Comparison of ENCODE assay signal across 1 cellular context in genomic region chr4:53436251-53436650, GRCh38.
TF ChIP-seq lines count a peak whose summit lies in the region.

No MANE protein-coding gene starts in this region.

TF ChIP-seq in SK-N-SH treated with all-trans-retinoic acid at 6 μM for 48 hours, 23 proteins besides CTCF, POLR2A, EP300 and RAD21 (continued from another document):
- TF ChIP-seq, protein P1, sequence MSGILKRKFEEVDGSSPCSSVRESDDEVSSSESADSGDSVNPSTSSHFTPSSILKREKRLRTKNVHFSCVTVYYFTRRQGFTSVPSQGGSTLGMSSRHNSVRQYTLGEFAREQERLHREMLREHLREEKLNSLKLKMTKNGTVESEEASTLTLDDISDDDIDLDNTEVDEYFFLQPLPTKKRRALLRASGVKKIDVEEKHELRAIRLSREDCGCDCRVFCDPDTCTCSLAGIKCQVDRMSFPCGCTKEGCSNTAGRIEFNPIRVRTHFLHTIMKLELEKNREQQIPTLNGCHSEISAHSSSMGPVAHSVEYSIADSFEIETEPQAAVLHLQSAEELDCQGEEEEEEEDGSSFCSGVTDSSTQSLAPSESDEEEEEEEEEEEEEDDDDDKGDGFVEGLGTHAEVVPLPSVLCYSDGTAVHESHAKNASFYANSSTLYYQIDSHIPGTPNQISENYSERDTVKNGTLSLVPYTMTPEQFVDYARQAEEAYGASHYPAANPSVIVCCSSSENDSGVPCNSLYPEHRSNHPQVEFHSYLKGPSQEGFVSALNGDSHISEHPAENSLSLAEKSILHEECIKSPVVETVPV (CRISPR knock-in tag; IDR thresholded peaks at IDR 0.05), result no peak
- no peak for TF ChIP-seq ESRRG (CRISPR knock-in tag; IDR thresholded peaks at IDR 0.05)
- no peak for TF ChIP-seq ARNTL (CRISPR knock-in tag; IDR thresholded peaks at IDR 0.05; ENCODE audit: borderline replicate concordance, low read depth)
- no peak for TF ChIP-seq BACH2 (CRISPR knock-in tag; IDR thresholded peaks at IDR 0.05; ENCODE audit: borderline replicate concordance)
- TF ChIP-seq, protein P2, sequence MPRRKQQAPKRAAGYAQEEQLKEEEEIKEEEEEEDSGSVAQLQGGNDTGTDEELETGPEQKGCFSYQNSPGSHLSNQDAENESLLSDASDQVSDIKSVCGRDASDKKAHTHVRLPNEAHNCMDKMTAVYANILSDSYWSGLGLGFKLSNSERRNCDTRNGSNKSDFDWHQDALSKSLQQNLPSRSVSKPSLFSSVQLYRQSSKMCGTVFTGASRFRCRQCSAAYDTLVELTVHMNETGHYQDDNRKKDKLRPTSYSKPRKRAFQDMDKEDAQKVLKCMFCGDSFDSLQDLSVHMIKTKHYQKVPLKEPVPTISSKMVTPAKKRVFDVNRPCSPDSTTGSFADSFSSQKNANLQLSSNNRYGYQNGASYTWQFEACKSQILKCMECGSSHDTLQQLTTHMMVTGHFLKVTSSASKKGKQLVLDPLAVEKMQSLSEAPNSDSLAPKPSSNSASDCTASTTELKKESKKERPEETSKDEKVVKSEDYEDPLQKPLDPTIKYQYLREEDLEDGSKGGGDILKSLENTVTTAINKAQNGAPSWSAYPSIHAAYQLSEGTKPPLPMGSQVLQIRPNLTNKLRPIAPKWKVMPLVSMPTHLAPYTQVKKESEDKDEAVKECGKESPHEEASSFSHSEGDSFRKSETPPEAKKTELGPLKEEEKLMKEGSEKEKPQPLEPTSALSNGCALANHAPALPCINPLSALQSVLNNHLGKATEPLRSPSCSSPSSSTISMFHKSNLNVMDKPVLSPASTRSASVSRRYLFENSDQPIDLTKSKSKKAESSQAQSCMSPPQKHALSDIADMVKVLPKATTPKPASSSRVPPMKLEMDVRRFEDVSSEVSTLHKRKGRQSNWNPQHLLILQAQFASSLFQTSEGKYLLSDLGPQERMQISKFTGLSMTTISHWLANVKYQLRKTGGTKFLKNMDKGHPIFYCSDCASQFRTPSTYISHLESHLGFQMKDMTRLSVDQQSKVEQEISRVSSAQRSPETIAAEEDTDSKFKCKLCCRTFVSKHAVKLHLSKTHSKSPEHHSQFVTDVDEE (CRISPR knock-in tag; IDR thresholded peaks at IDR 0.05), result no peak
- TF ChIP-seq TOX (CRISPR knock-in tag; IDR thresholded peaks at IDR 0.05; ENCODE audit: borderline replicate concordance), result no peak
- no peak for TF ChIP-seq ZNF565 (CRISPR knock-in tag; conservative IDR thresholded peaks at IDR 0.05; ENCODE audit: low read depth)
- no peak for TF ChIP-seq GLIS3 (CRISPR knock-in tag; IDR thresholded peaks at IDR 0.05)
- TF ChIP-seq TCF4 (CRISPR knock-in tag; IDR thresholded peaks at IDR 0.05; ENCODE audit: borderline replicate concordance), result no peak
- TF ChIP-seq ZNF70 (CRISPR knock-in tag; IDR thresholded peaks at IDR 0.05), result no peak
